18 cellular contexts compared by ENCODE assay signal in the genomic region with DNA sequence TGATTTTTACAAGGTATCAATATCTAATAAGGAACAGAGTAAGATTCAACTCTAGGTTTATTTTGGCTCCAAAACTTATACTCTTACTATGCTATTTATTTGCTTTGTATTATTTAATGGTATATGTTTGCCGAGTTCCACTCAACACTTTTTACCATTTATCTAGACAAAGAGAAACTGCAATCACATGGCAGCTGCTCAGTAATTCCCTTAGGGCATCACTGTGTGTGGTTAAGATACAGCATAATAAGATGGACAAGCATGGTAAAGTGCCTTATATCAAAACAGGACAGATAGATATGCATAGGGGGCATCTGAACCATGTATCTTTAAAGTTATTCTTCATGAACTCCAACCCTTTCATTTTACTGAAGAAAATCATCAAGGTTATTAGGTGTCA.
"Had no signal": no experiment of that assay in that cellular context is flagged by ENCODE, and none has a peak within 500 bp of the region (broad histone marks: within the 10 kb centered on the region; RNA-seq: fewer than 3 reads in every experiment).

No MANE protein-coding gene starts in this region.

- DNase-seq: activated CD4-positive, alpha-beta T cell treated with anti-CD3 and anti-CD28 coated beads for 36 hours; activated CD4-positive, alpha-beta T cell treated with anti-CD3 and anti-CD28 coated beads, Interleukin-2, amount 50 U/mL, for 48 hours; activated naive CD8-positive, alpha-beta T cell treated with anti-CD3 and anti-CD28 coated beads for 36 hours; activated T-cell treated with anti-CD3 and anti-CD28 coated beads for 4 hours; amniotic stem cell; effector CD4-positive, alpha-beta T cell; heart left ventricle; left lung; pancreas; right lobe of liver; stimulated activated CD4-positive, alpha-beta T cell treated with anti-CD3 and anti-CD28 coated beads, Interleukin-4, amount 100 ng/mL, for 24 hours; testis; upper lobe of left lung had no signal

- ATAC-seq: activated CD4-positive, alpha-beta T cell treated with anti-CD3 and anti-CD28 coated beads for 36 hours; esophagus mucosa; gastroesophageal sphincter; heart left ventricle; left lung; natural killer cell treated with Interleukin-12 subunit alpha and Interleukin-12 subunit beta and Interleukin-15 and Interleukin-18, amount 100 ng/mL, for 72 hours; pancreas; right lobe of liver; stimulated activated effector memory CD8-positive, alpha-beta T cell treated with anti-CD3 and anti-CD28 coated beads, Interleukin-12 subunit alpha, Interleukin-12 subunit beta, amount 100 ng/mL, for 72 hours; WTC11 had no signal
